Comparison of ENCODE assay signal across 8 cellular contexts in genomic region chr17:59963738-59964454, GRCh38. TPM values are rescaled to one million over a fixed set of nuclear protein-coding genes. Genes with fewer than 3 reads are reported as not detected.
A peak's percentile ranks its signal among the peaks of the same experiment; 100 is the strongest.
DNase-seq lines count a peak whose midpoint lies in the region; ATAC-seq and TF ChIP-seq lines count a peak whose summit lies in the region.

No MANE protein-coding gene starts in this region.

- H3K4me3 ChIP-seq in epithelial cell of proximal tubule (ENCODE audit: low read depth, low read length) (peak overlapping the region; percentile 77), mucosa of rectum (ENCODE audit: low read length in 2 of 2) (peak overlapping the region; percentile 93 to 99)

- no peak for TF ChIP-seq CTCF in epithelial cell of proximal tubule (conservative IDR thresholded peaks at IDR 0.05; ENCODE audit: low read depth, low read length)

- H3K27me3 ChIP-seq in mucosa of rectum (ENCODE audit: control insufficient read depth in 2 of 2, insufficient read depth in 2 of 2, low read length in 2 of 2): no peaks in the 10 kb centered on the region

- peak overlapping the region; percentile 93 to 96 for H3K9ac ChIP-seq in mucosa of rectum (ENCODE audit: low read depth in 1 of 2, low read length in 2 of 2)

- H3K9me3 ChIP-seq in mucosa of rectum (ENCODE audit: control insufficient read depth in 2 of 2, low read length in 2 of 2): no peaks in the 10 kb centered on the region

- peak; percentile 36 for ATAC-seq in HG03095 (IDR thresholded peaks at IDR 0.05; ENCODE audit: unreplicated experiment)

- peaks cover 10 to 12% of the 10 kb centered on the region in 2 donors for H3K4me1 ChIP-seq in mucosa of rectum (ENCODE audit: control insufficient read depth in 2 of 2, insufficient read depth in 2 of 2, low read length in 2 of 2)

- peaks cover 3% of the 10 kb centered on the region in 2 donors for H3K36me3 ChIP-seq in mucosa of rectum (ENCODE audit: control insufficient read depth in 2 of 2, insufficient read depth in 2 of 2, low read length in 2 of 2)

- peak; percentile 54 for DNase-seq in SKM-1 (lab: John Stamatoyannopoulos, UW; ENCODE audit: unreplicated experiment)
- no peak for DNase-seq in SKM-1 treated with dmso at 0.1 percent for 144 hours (lab: John Stamatoyannopoulos, UW; ENCODE audit: unreplicated experiment)
- peak; percentile 77 for DNase-seq in NCI-H69 (lab: John Stamatoyannopoulos, UW)
- peak; percentile 44 for DNase-seq in activated T-cell treated with anti-CD3 and anti-CD28 coated beads for 24 hours (ENCODE audit: low read depth)
- DNase-seq in epithelial cell of proximal tubule (ENCODE audit: low read depth): peak; percentile 22
- DNase-seq in stimulated activated CD8-positive, alpha-beta memory T cell treated with anti-CD3 and anti-CD28 coated beads, Interleukin-4, amount 100 ng/mL, for 4 hours (ENCODE audit: low read depth in 2 of 2, low spot score in 1 of 2): peak; percentile 8 to 20

- peak overlapping the region; percentile 91 to 94 for H3K27ac ChIP-seq in mucosa of rectum (ENCODE audit: low read depth in 2 of 2, low read length in 2 of 2)

RNA-seq across cellular contexts. Expression of gene RNFT1, which starts 0.6 kb away (rescaled TPM):
- total RNA-seq in epithelial cell of proximal tubule: 4.8 and 15.1 TPM in 2 replicates
